ENCODE assay signal across 2 cellular contexts in the genomic region with DNA sequence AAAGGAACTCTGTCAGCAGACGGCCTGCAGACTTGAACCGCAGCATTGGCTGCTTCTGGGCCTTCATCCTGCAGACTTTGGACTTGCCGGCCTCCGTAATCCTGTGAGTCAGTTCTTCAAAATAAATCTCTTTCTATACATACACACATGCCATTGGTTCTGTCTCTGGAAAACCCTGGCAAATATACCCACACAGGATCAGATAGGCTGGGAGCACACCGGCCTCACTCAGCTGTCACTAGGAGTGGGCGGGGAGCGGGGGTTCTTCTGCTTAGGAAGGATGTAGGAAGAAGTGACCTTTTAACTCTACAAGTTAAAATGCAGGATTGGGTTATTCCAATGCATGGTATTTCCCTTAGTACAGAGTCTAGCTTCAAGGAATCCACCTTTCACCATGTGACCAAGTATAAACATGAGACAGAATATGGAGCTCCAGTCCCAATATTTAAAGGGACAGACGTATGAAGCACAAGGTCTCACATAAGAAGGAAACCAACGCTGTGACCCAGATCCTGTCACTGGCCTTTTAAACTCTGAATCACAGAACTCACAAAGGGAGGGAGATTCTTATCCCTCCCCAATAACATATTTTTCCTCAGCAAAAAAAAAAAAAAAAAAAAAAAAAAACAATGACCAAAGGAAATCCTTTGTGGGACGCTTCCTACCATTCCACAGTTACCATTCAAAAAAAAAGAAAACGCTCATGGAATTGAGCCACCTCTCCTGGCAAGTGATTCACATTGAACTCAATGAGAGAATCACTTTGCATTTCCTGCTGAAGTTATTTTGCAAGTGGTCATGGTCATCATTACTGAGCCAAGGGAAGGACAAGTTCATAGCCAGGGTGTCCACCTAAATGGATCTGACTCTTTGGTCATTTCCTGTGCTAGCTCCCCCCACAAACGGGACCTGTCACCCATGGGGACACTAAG.
A peak's percentile ranks its signal among the peaks of the same experiment; 100 is the strongest.
TF ChIP-seq lines count a peak whose summit lies in the region.

No MANE protein-coding gene starts in this region.

TF ChIP-seq in PFSK-1, 5 proteins besides CTCF, POLR2A, EP300 and RAD21 (continued from another document):
- TF ChIP-seq SIN3A (IDR thresholded peaks at IDR 0.05; ENCODE audit: borderline replicate concordance, insufficient read depth, low read length), result peak; percentile 54; the same call in 1 of the 2 replicates
TF ChIP-seq in PFSK-1: peak in this region for 1.

TF ChIP-seq in liver, 16 proteins besides CTCF, POLR2A, EP300 and RAD21 (continued from another document):
- TF ChIP-seq ZBTB33 (IDR thresholded peaks at IDR 0.05), result no peak
